36 cellular contexts compared by ENCODE assay signal in the genomic region with DNA sequence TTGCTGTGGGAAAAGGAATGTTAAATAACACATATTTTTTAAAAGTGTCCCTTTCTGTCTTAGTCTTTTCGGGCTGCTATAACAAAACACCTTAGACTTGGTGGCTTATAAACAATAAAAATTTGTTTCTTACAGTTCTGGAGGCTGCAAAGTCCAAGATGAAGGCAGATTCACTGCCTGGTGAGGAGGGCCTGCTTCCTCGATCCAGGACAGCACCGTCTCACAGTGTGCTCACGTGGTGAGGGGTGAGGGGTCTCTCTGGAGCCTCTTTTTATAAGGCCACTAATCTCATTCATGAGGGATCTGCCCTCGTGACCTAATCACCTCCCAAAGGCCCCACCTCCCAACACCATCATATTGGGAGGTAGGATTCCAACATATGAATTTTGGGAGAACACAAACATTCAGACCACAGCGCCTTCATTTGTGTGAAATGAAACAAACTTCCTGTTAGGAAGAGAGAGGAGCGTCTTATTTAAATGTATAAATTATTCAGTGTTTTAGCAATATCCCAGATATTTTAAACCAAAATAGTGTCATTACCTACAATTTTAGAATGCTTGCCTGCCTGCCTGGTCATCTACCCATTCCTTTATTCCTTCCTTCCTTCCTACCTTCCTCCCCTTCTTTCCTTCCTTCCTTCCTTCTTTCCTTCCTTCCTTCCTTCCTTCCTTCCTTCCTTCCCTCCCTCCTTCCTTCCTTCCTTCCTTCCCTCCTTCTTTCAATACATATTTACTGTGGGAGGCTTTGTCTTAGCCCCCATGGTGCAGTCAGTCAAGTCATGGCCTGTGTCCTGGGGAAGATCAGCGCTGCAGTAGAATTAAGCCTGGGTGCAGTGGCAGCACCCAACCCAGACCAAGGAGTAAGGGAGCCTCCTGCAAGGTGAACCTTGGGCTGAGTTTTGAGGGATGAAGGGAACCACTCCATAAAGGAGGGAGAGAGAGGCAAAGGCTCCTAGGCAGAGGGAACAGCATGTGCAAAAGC.
"Had no signal": no experiment of that assay in that cellular context is flagged by ENCODE, and none has a peak within 500 bp of the region (broad histone marks: within the 10 kb centered on the region; RNA-seq: fewer than 3 reads in every experiment).

No MANE protein-coding gene starts in this region.

- H3K36me3 Mint-ChIP-seq: activated CD4-positive, alpha-beta memory T cell treated with anti-CD3 and anti-CD28 coated beads for 36 hours; activated naive CD4-positive, alpha-beta T cell treated with anti-CD3 and anti-CD28 coated beads, Interleukin-2, amount 50 U/mL, for 72 hours; activated naive CD8-positive, alpha-beta T cell treated with anti-CD3 and anti-CD28 coated beads for 36 hours had no signal

- H3K9me3 ChIP-seq: adrenal gland, body of pancreas, breast epithelium had no signal

- H3K4me3 Mint-ChIP-seq: activated B cell treated with CpG ODN at 0.5 μM for 24 hours; activated CD4-positive, alpha-beta memory T cell treated with anti-CD3 and anti-CD28 coated beads for 36 hours; activated CD4-positive, alpha-beta T cell treated with anti-CD3 and anti-CD28 coated beads, Interleukin-2, amount 10 ng/mL, durations not matched to agents 24 days and 14 days; activated CD8-positive, alpha-beta T cell treated with anti-CD3 and anti-CD28 coated beads for 36 hours; activated naive CD4-positive, alpha-beta T cell treated with anti-CD3 and anti-CD28 coated beads for 36 hours; activated naive CD8-positive, alpha-beta T cell treated with anti-CD3 and anti-CD28 coated beads for 36 hours; activated T-cell treated with anti-CD3 and anti-CD28 coated beads, Interleukin-2, amount 50 U/mL, for 4 hours; activated T-cell treated with anti-CD3 and anti-CD28 coated beads, Interleukin-2, amount 50 U/mL, for 72 hours; activated T-helper 1 cell treated with anti-CD3 and anti-CD28 coated beads, Interleukin-12 subunit alpha, Interleukin-12 subunit beta, Interleukin-2, Interleukin-4 antibody, amounts not matched to agents 30 ng/mL and 10 ng/mL and 1 ng/mL, durations not matched to agents 14 hours and 24 hours and 36 hours; activated T-helper 17 cell treated with anti-CD3 and anti-CD28 coated beads, Interleukin-2, amount 50 U/mL, for 72 hours; central memory CD8-positive, alpha-beta T cell; T-helper 1 cell treated with Interleukin-12 subunit alpha and Interleukin-12 subunit beta and Interleukin-4 antibody, amounts not matched to agents 30 μg/mL and 1 μg/mL, for 36 hours; T-helper 2 cell treated with Interferon-gamma antibody and Interleukin-4, amounts not matched to agents 5 μg/mL and 100 μg/mL, for 36 hours had no signal

- H3K36me3 ChIP-seq: adrenal gland, brain microvascular endothelial cell, breast epithelium had no signal

- H3K4me1 ChIP-seq: adrenal gland, body of pancreas, breast epithelium had no signal

- H3K4me1 Mint-ChIP-seq: activated T-helper 17 cell treated with anti-CD3 and anti-CD28 coated beads, Interleukin-2, amount 50 U/mL, for 72 hours; central memory CD8-positive, alpha-beta T cell had no signal

- H3K9me3 Mint-ChIP-seq: activated CD4-positive, alpha-beta memory T cell treated with anti-CD3 and anti-CD28 coated beads for 36 hours; activated CD4-positive, alpha-beta T cell treated with anti-CD3 and anti-CD28 coated beads, Interleukin-2, amount 10 ng/mL, durations not matched to agents 24 days and 14 days; activated CD8-positive, alpha-beta T cell treated with anti-CD3 and anti-CD28 coated beads for 36 hours; activated naive CD4-positive, alpha-beta T cell treated with anti-CD3 and anti-CD28 coated beads for 36 hours; activated naive CD4-positive, alpha-beta T cell treated with anti-CD3 and anti-CD28 coated beads, Interleukin-2, amount 50 U/mL, for 72 hours; activated naive CD8-positive, alpha-beta T cell treated with anti-CD3 and anti-CD28 coated beads for 36 hours; activated T-cell treated with anti-CD3 and anti-CD28 coated beads, Interleukin-2, amount 50 U/mL, for 4 hours; activated T-cell treated with anti-CD3 and anti-CD28 coated beads, Interleukin-2, amount 50 U/mL, for 72 hours; activated T-helper 1 cell treated with anti-CD3 and anti-CD28 coated beads, Interleukin-12 subunit alpha, Interleukin-12 subunit beta, Interleukin-2, Interleukin-4 antibody, amounts not matched to agents 30 ng/mL and 10 ng/mL and 1 ng/mL, durations not matched to agents 14 hours and 24 hours and 36 hours; activated T-helper 17 cell treated with anti-CD3 and anti-CD28 coated beads, Interleukin-2, amount 50 U/mL, for 72 hours; central memory CD8-positive, alpha-beta T cell; T-helper 1 cell treated with Interleukin-12 subunit alpha and Interleukin-12 subunit beta and Interleukin-4 antibody, amounts not matched to agents 30 μg/mL and 1 μg/mL, for 36 hours; T-helper 2 cell treated with Interferon-gamma antibody and Interleukin-4, amounts not matched to agents 5 μg/mL and 100 μg/mL, for 36 hours had no signal

- H3K27ac Mint-ChIP-seq: activated B cell treated with CpG ODN at 0.5 μM for 24 hours; activated CD4-positive, alpha-beta memory T cell treated with anti-CD3 and anti-CD28 coated beads for 36 hours; activated CD4-positive, alpha-beta T cell treated with anti-CD3 and anti-CD28 coated beads, Interleukin-2, amount 10 ng/mL, durations not matched to agents 24 days and 14 days; activated CD8-positive, alpha-beta T cell treated with anti-CD3 and anti-CD28 coated beads for 36 hours; activated naive CD4-positive, alpha-beta T cell treated with anti-CD3 and anti-CD28 coated beads for 36 hours; activated naive CD4-positive, alpha-beta T cell treated with anti-CD3 and anti-CD28 coated beads, Interleukin-2, amount 50 U/mL, for 72 hours; activated naive CD8-positive, alpha-beta T cell treated with anti-CD3 and anti-CD28 coated beads for 36 hours; activated T-cell treated with anti-CD3 and anti-CD28 coated beads, Interleukin-2, amount 50 U/mL, for 72 hours; activated T-helper 1 cell treated with anti-CD3 and anti-CD28 coated beads, Interleukin-12 subunit alpha, Interleukin-12 subunit beta, Interleukin-2, Interleukin-4 antibody, amounts not matched to agents 30 ng/mL and 10 ng/mL and 1 ng/mL, durations not matched to agents 14 hours and 24 hours and 36 hours; activated T-helper 17 cell treated with anti-CD3 and anti-CD28 coated beads, Interleukin-2, amount 50 U/mL, for 72 hours; T-helper 1 cell treated with Interleukin-12 subunit alpha and Interleukin-12 subunit beta and Interleukin-4 antibody, amounts not matched to agents 30 μg/mL and 1 μg/mL, for 36 hours; T-helper 2 cell treated with Interferon-gamma antibody and Interleukin-4, amounts not matched to agents 5 μg/mL and 100 μg/mL, for 36 hours had no signal

- H3K27me3 ChIP-seq: adrenal gland, body of pancreas, brain microvascular endothelial cell, breast epithelium had no signal

- DNase-seq: activated B cell treated with CpG ODN at 0.5 μM for 24 hours; activated CD4-positive, alpha-beta memory T cell treated with anti-CD3 and anti-CD28 coated beads for 36 hours; activated CD4-positive, alpha-beta T cell treated with anti-CD3 and anti-CD28 coated beads for 4 hours; activated CD4-positive, alpha-beta T cell treated with anti-CD3 and anti-CD28 coated beads, Interleukin-2, amount 10 ng/mL, durations not matched to agents 24 days and 14 days; activated CD4-positive, alpha-beta T cell treated with anti-CD3 and anti-CD28 coated beads, Interleukin-2, amount 50 U/mL, for 1 hour; activated CD4-positive, alpha-beta T cell treated with anti-CD3 and anti-CD28 coated beads, Interleukin-2, amount 50 U/mL, for 4 hours; activated CD4-positive, CD25-positive, alpha-beta regulatory T cell treated with anti-CD3 and anti-CD28 coated beads, Interleukin-2, amount 50 U/mL, for 72 hours; activated CD8-positive, alpha-beta memory T cell treated with anti-CD3 and anti-CD28 coated beads, Interleukin-2, amount 50 U/mL, for 4 hours; activated CD8-positive, alpha-beta T cell treated with anti-CD3 and anti-CD28 coated beads for 36 hours; activated effector memory CD4-positive, alpha-beta T cell treated with anti-CD3 and anti-CD28 coated beads, Interleukin-2, amount 50 U/mL, for 16 hours; activated gamma-delta T cell treated with Interleukin-2 at 50 U/mL for 16 hours; activated naive CD4-positive, alpha-beta T cell; activated naive CD4-positive, alpha-beta T cell treated with anti-CD3 and anti-CD28 coated beads for 36 hours; activated naive CD4-positive, alpha-beta T cell treated with anti-CD3 and anti-CD28 coated beads, Interleukin-2, amount 50 U/mL, for 16 hours; activated naive CD8-positive, alpha-beta T cell treated with anti-CD3 and anti-CD28 coated beads for 36 hours; activated T-cell treated with anti-CD3 and anti-CD28 coated beads for 4 hours; activated T-cell treated with anti-CD3 and anti-CD28 coated beads, Interleukin-2, amount 50 U/mL, for 1 hour; activated T-cell treated with anti-CD3 and anti-CD28 coated beads, Interleukin-2, amount 50 U/mL, for 4 hours; activated T-cell treated with anti-CD3 and anti-CD28 coated beads, Interleukin-2, amount 50 U/mL, for 72 hours; adrenal gland; amniotic stem cell; aorta; body of pancreas; brain microvascular endothelial cell; cerebellar nuclear complex; T-helper 1 cell; T-helper 2 cell; T-helper 9 cell had no signal

- H3K4me3 ChIP-seq: adrenal gland, body of pancreas, breast epithelium had no signal

- H3K27ac ChIP-seq: adrenal gland, body of pancreas, brain microvascular endothelial cell, breast epithelium, VCaP had no signal
